25 cellular contexts compared by ENCODE assay signal in genomic region chr2:11592671-11593574, GRCh38.
"Had no signal": no experiment of that assay in that cellular context is flagged by ENCODE, and none has a peak within 500 bp of the region (broad histone marks: within the 10 kb centered on the region; RNA-seq: fewer than 3 reads in every experiment).

No MANE protein-coding gene starts in this region.

- H3K27me3 ChIP-seq: dorsolateral prefrontal cortex, gastrocnemius medialis, ovary, upper lobe of left lung, uterus had no signal

- DNase-seq: cortex of kidney; dorsolateral prefrontal cortex; effector CD8-positive, alpha-beta T cell; gastrocnemius medialis; islet precursor cell; left ventricle myocardium inferior; mesendoderm; naive B cell; nucleus accumbens; spleen; stimulated activated CD4-positive, alpha-beta T cell treated with anti-CD3 and anti-CD28 coated beads, Interleukin-15, amount 100 ng/mL, for 24 hours; stimulated activated CD4-positive, alpha-beta T cell treated with anti-CD3 and anti-CD28 coated beads, Interleukin-1b, Interleukin-23, amount 100 ng/mL, for 48 hours; stimulated activated CD4-positive, alpha-beta T cell treated with anti-CD3 and anti-CD28 coated beads, Interleukin-4, amount 100 ng/mL, for 24 hours; tibial artery; uterus had no signal

- H3K4me3 ChIP-seq: dorsolateral prefrontal cortex, gastrocnemius medialis, left ventricle myocardium inferior, lung, ovary, spleen, tibial artery, upper lobe of left lung, uterus had no signal

- H3K36me3 ChIP-seq: gastrocnemius medialis, left ventricle myocardium inferior, ovary, spleen, tibial artery, upper lobe of left lung, uterus had no signal

- H3K27ac Mint-ChIP-seq: naive B cell; nephron; progenitor cell of endocrine pancreas; stimulated activated memory B cell treated with anti-CD40 and anti-IgM and Interleukin-4, amounts not matched to agents 10 μg/mL and 1 μg/mL and 100 μg/mL, for 72 hours; stimulated activated naive CD8-positive, alpha-beta T cell treated with anti-CD3 and anti-CD28 coated beads, Interleukin-15, Interleukin-2, amounts not matched to agents 100 ng/mL and 50 ng/mL, for 24 hours had no signal

- H3K4me3 Mint-ChIP-seq: naive B cell; nephron; stimulated activated memory B cell treated with anti-CD40 and anti-IgM and Interleukin-4, amounts not matched to agents 10 μg/mL and 1 μg/mL and 100 μg/mL, for 72 hours; stimulated activated naive CD8-positive, alpha-beta T cell treated with anti-CD3 and anti-CD28 coated beads, Interleukin-15, Interleukin-2, amounts not matched to agents 100 ng/mL and 50 ng/mL, for 24 hours had no signal

- H3K27me3 Mint-ChIP-seq: naive B cell; progenitor cell of endocrine pancreas; stimulated activated naive CD8-positive, alpha-beta T cell treated with anti-CD3 and anti-CD28 coated beads, Interleukin-15, Interleukin-2, amounts not matched to agents 100 ng/mL and 50 ng/mL, for 24 hours had no signal

- FAIRE-seq: endometrium had no signal

- H3K36me3 Mint-ChIP-seq: naive B cell; stimulated activated memory B cell treated with anti-CD40 and anti-IgM and Interleukin-4, amounts not matched to agents 10 μg/mL and 1 μg/mL and 100 μg/mL, for 72 hours had no signal

- H3K4me1 ChIP-seq: left ventricle myocardium inferior, spleen, tibial artery, upper lobe of left lung, uterus had no signal

- ATAC-seq: esophagus mucosa; gastrocnemius medialis; sciatic nerve; stimulated activated memory B cell treated with anti-CD40 and anti-IgM and Interleukin-4, amounts not matched to agents 10 μg/mL and 1 μg/mL and 100 μg/mL, for 72 hours had no signal

- H3K27ac ChIP-seq: dorsolateral prefrontal cortex, gastrocnemius medialis, left ventricle myocardium inferior, ovary, spleen, tibial artery, upper lobe of left lung, uterus had no signal

- H3K9me3 ChIP-seq: gastrocnemius medialis, left ventricle myocardium inferior, ovary, spleen, tibial artery, upper lobe of left lung, uterus had no signal

- H3K9me3 Mint-ChIP-seq: naive B cell; nephron; stimulated activated memory B cell treated with anti-CD40 and anti-IgM and Interleukin-4, amounts not matched to agents 10 μg/mL and 1 μg/mL and 100 μg/mL, for 72 hours; stimulated activated naive CD8-positive, alpha-beta T cell treated with anti-CD3 and anti-CD28 coated beads, Interleukin-15, Interleukin-2, amounts not matched to agents 100 ng/mL and 50 ng/mL, for 24 hours had no signal

- H3K4me1 Mint-ChIP-seq: naive B cell; stimulated activated memory B cell treated with anti-CD40 and anti-IgM and Interleukin-4, amounts not matched to agents 10 μg/mL and 1 μg/mL and 100 μg/mL, for 72 hours had no signal
